ENCODE assay signal across 1 cellular context in the genomic region with DNA sequence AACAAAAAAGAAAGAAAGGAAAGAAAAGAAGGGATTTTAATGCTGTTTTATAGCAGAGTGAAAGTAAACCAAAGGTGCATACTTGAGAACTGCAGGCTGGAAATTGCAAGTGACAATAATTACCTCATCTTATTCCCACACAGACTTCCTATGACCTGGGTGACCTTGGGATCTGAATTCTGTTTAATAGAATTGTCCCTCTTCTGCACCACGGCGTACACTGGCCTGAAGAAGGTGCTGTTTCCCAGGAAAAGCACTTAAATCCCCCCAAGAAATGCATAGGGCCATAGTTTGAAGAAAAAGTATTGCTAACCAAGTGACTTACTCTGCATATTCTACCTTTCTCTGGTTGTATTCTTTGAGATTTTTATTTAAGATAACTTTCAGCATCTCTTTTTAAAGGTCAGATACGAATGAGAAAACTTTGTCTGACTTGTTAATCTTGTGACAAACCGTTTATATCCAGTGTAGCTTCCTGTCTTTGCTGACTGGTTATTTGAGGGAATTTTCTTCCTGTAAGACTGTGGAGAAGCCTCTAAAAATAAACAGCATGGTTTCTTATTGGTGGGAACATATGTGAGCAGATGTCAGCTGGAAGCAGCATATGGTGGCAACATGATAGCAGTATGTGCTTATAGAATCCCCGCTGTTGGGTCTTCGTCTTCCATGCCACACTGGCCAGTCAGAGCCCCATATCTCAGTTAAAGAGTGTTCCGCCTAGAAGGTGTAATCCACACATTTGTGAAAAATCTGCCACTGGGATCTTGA.
TF ChIP-seq lines count a peak whose summit lies in the region.

No MANE protein-coding gene starts in this region.

TF ChIP-seq in HCT116, 20 proteins besides CTCF, POLR2A, EP300 and RAD21 (continued from another document):
- TF ChIP-seq, protein P1, sequence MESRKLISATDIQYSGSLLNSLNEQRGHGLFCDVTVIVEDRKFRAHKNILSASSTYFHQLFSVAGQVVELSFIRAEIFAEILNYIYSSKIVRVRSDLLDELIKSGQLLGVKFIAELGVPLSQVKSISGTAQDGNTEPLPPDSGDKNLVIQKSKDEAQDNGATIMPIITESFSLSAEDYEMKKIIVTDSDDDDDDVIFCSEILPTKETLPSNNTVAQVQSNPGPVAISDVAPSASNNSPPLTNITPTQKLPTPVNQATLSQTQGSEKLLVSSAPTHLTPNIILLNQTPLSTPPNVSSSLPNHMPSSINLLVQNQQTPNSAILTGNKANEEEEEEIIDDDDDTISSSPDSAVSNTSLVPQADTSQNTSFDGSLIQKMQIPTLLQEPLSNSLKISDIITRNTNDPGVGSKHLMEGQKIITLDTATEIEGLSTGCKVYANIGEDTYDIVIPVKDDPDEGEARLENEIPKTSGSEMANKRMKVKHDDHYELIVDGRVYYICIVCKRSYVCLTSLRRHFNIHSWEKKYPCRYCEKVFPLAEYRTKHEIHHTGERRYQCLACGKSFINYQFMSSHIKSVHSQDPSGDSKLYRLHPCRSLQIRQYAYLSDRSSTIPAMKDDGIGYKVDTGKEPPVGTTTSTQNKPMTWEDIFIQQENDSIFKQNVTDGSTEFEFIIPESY (IDR thresholded peaks at IDR 0.05; ENCODE audit: extremely low read depth, insufficient replicate concordance, low read length) = no peak
TF ChIP-seq in HCT116: peak in this region for 0.
